ENCODE assay signal across 22 cellular contexts in the genomic region with DNA sequence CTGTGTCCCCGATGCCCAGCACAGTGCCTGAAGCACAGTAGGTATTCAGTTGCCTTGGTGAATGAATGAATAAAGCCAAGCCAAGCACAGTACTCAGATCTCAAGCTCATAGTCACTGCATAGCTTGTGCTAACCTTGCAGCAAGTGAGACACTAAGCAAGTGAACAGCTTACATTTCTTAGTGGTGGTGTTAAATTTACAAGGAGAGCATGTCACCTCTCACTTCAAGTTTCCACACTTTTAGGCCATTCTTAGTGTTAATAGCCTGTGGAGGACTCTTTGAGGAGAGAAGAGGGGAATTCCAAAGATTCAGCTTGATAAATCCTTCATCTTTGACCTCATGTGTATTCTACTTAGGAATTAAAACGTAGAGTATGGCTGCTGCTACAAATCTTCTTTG.
A peak's percentile ranks its signal among the peaks of the same experiment; 100 is the strongest.
DNase-seq lines count a peak whose midpoint lies in the region; FAIRE-seq and TF ChIP-seq lines count a peak whose summit lies in the region.
"Had no signal": no experiment of that assay in that cellular context is flagged by ENCODE, and none has a peak within 500 bp of the region (broad histone marks: within the 10 kb centered on the region; RNA-seq: fewer than 3 reads in every experiment).

No MANE protein-coding gene starts in this region.

- H3K9me3 ChIP-seq in Caco-2 (no peaks in the 10 kb centered on the region), suprapubic skin (no peaks in the 10 kb centered on the region)
- H3K9me3 ChIP-seq: psoas muscle had no signal

- 74% methylated on average over 2 of the region's 2 CpGs for WGBS in suprapubic skin

- no peaks in the 10 kb centered on the region for H3K36me3 ChIP-seq in Caco-2 (ENCODE audit: control insufficient read depth, insufficient read depth, low read length)
- H3K36me3 ChIP-seq in suprapubic skin: no peaks in the 10 kb centered on the region

- H3K27me3 Mint-ChIP-seq in Caco-2 (ENCODE audit: insufficient read depth, unreplicated experiment): no peaks in the 10 kb centered on the region
- H3K27me3 Mint-ChIP-seq in endothelial cell (ENCODE audit: unreplicated experiment): peaks cover 3% of the 10 kb centered on the region
- H3K27me3 Mint-ChIP-seq in osteocyte (ENCODE audit: unreplicated experiment): no peaks in the 10 kb centered on the region
- H3K27me3 Mint-ChIP-seq in activated CD4-positive, alpha-beta memory T cell treated with anti-CD3 and anti-CD28 coated beads, Interleukin-2, amount 10 ng/mL, durations not matched to agents 7 days and 5 days: no peaks in the 10 kb centered on the region
- H3K27me3 Mint-ChIP-seq: CD8-positive, alpha-beta memory T cell had no signal

- no peaks in the 10 kb centered on the region for H3K9me3 Mint-ChIP-seq in Caco-2 (ENCODE audit: unreplicated experiment)
- no peaks in the 10 kb centered on the region for H3K9me3 Mint-ChIP-seq in endothelial cell (ENCODE audit: unreplicated experiment)
- no peaks in the 10 kb centered on the region for H3K9me3 Mint-ChIP-seq in osteocyte (ENCODE audit: unreplicated experiment)
- H3K9me3 Mint-ChIP-seq in activated CD4-positive, alpha-beta memory T cell treated with anti-CD3 and anti-CD28 coated beads, Interleukin-2, amount 10 ng/mL, durations not matched to agents 7 days and 5 days: no peaks in the 10 kb centered on the region
- H3K9me3 Mint-ChIP-seq: activated naive CD4-positive, alpha-beta T cell treated with anti-CD3 and anti-CD28 coated beads for 36 hours; CD8-positive, alpha-beta memory T cell; natural killer cell had no signal

- TF ChIP-seq POLR2A in suprapubic skin (IDR thresholded peaks at IDR 0.05): no peak

- POLR2A ChIA-PET in Caco-2 (lab: Charles Lee): interaction anchor here (0.8 to 3.5 kb wide), 2 partner anchors 13 to 23 kb away, joined by 5 to 81 read pairs; no protein-coding TSS in a partner anchor
- POLR2A ChIA-PET in activated CD4-positive, alpha-beta memory T cell treated with anti-CD3 and anti-CD28 coated beads, Interleukin-2, amount 10 ng/mL, durations not matched to agents 7 days and 5 days (lab: Charles Lee): no interaction called here

- CTCF ChIA-PET in Caco-2 (lab: Charles Lee): interaction anchor here (1.8 kb wide), 1 partner anchor 9 kb away, joined by 5 read pairs; no protein-coding TSS in a partner anchor
- CTCF ChIA-PET in activated CD4-positive, alpha-beta memory T cell treated with anti-CD3 and anti-CD28 coated beads, Interleukin-2, amount 10 ng/mL, durations not matched to agents 7 days and 5 days (lab: Charles Lee): no interaction called here

- no peak for TF ChIP-seq EP300 in suprapubic skin (IDR thresholded peaks at IDR 0.05)

- no peak overlapping the region for H3K27ac ChIP-seq in suprapubic skin
- H3K27ac ChIP-seq: psoas muscle had no signal

- peak overlapping the region; percentile 89 for H3K27ac Mint-ChIP-seq in Caco-2 (ENCODE audit: unreplicated experiment)
- peak overlapping the region; percentile 85 for H3K27ac Mint-ChIP-seq in endothelial cell (ENCODE audit: unreplicated experiment)
- peak overlapping the region; percentile 86 for H3K27ac Mint-ChIP-seq in osteocyte (ENCODE audit: unreplicated experiment)
- no peak overlapping the region for H3K27ac Mint-ChIP-seq in activated CD4-positive, alpha-beta memory T cell treated with anti-CD3 and anti-CD28 coated beads, Interleukin-2, amount 10 ng/mL, durations not matched to agents 7 days and 5 days
- H3K27ac Mint-ChIP-seq: activated naive CD4-positive, alpha-beta T cell treated with anti-CD3 and anti-CD28 coated beads for 36 hours; natural killer cell had no signal

- DNase-seq in Caco-2: no peak
- peak; percentile 16 for DNase-seq in M059J (ENCODE audit: low read depth)
- no peak for DNase-seq in endothelial cell (ENCODE audit: low spot score)
- no peak for DNase-seq in osteocyte (ENCODE audit: extremely low spot score, unreplicated experiment)
- no peak for DNase-seq in Ammon's horn (ENCODE audit: low spot score)
- no peak for DNase-seq in suprapubic skin (ENCODE audit: low spot score in 2 of 2)
- no peak for DNase-seq in activated CD4-positive, alpha-beta memory T cell treated with anti-CD3 and anti-CD28 coated beads, Interleukin-2, amount 10 ng/mL, durations not matched to agents 7 days and 5 days
- no peak for DNase-seq in urothelium cell line (ENCODE audit: low spot score)
- DNase-seq: activated CD4-positive, alpha-beta T cell treated with anti-CD3 and anti-CD28 coated beads for 4 hours; activated CD8-positive, alpha-beta memory T cell treated with anti-CD3 and anti-CD28 coated beads, Interleukin-2, amount 50 U/mL, for 48 hours; activated naive CD4-positive, alpha-beta T cell treated with anti-CD3 and anti-CD28 coated beads for 36 hours; CD8-positive, alpha-beta memory T cell; cortex of kidney; EL; MV-4-11; natural killer cell; NCI-H1930; NCI-H510A; psoas muscle; small intestine; T1000 had no signal

- H3K4me1 ChIP-seq in Caco-2: peaks cover 67% of the 10 kb centered on the region
- H3K4me1 ChIP-seq in suprapubic skin: peaks cover 32% of the 10 kb centered on the region
- H3K4me1 ChIP-seq: psoas muscle had no signal

- intact Hi-C loops in Caco-2 (cut with micrococcal nuclease; ENCODE audit: unreplicated experiment): no loop called here

- no peak overlapping the region for H3K4me3 ChIP-seq in Caco-2 (ENCODE audit: low read depth, low read length)
- H3K4me3 ChIP-seq in suprapubic skin: no peak overlapping the region
- H3K4me3 ChIP-seq: psoas muscle had no signal

- peaks cover 9% of the 10 kb centered on the region for H3K36me3 Mint-ChIP-seq in Caco-2 (ENCODE audit: insufficient read depth, unreplicated experiment)
- peaks cover 33% of the 10 kb centered on the region for H3K36me3 Mint-ChIP-seq in endothelial cell (ENCODE audit: low read depth, unreplicated experiment)
- peaks cover 1% of the 10 kb centered on the region for H3K36me3 Mint-ChIP-seq in osteocyte (ENCODE audit: unreplicated experiment)
- peaks cover 10% of the 10 kb centered on the region for H3K36me3 Mint-ChIP-seq in activated CD4-positive, alpha-beta memory T cell treated with anti-CD3 and anti-CD28 coated beads, Interleukin-2, amount 10 ng/mL, durations not matched to agents 7 days and 5 days (ENCODE audit: low read depth)
- H3K36me3 Mint-ChIP-seq: CD8-positive, alpha-beta memory T cell; natural killer cell had no signal

- no peaks in the 10 kb centered on the region for H3K27me3 ChIP-seq in Caco-2 (replicated peaks; ENCODE audit: control insufficient read depth, insufficient read depth, low read length)
- no peaks in the 10 kb centered on the region for H3K27me3 ChIP-seq in suprapubic skin

- no TSS peak for BruUV-seq in Caco-2 (replicated peaks; lab: Mats Ljungman, UMichigan)

- H3K4me1 Mint-ChIP-seq in Caco-2 (ENCODE audit: low read depth, unreplicated experiment) (peaks cover 39% of the 10 kb centered on the region), endothelial cell (ENCODE audit: unreplicated experiment) (peaks cover 77% of the 10 kb centered on the region), osteocyte (ENCODE audit: unreplicated experiment) (peaks cover 62% of the 10 kb centered on the region)
- peaks cover 2% of the 10 kb centered on the region for H3K4me1 Mint-ChIP-seq in activated CD4-positive, alpha-beta memory T cell treated with anti-CD3 and anti-CD28 coated beads, Interleukin-2, amount 10 ng/mL, durations not matched to agents 7 days and 5 days
- H3K4me1 Mint-ChIP-seq: CD8-positive, alpha-beta memory T cell; natural killer cell had no signal

- TF ChIP-seq CTCF in Caco-2 (IDR thresholded peaks at IDR 0.05; ENCODE audit: insufficient read depth in 1 of 2, low read depth in 1 of 2, low read length in 1 of 2, severe bottlenecking in 1 of 2, unreplicated experiment in 1 of 2): no peak
- no peak for TF ChIP-seq CTCF in endothelial cell (IDR thresholded peaks at IDR 0.05; ENCODE audit: unreplicated experiment)
- TF ChIP-seq CTCF in osteocyte (IDR thresholded peaks at IDR 0.05): no peak
- TF ChIP-seq CTCF in suprapubic skin (IDR thresholded peaks at IDR 0.05): no peak

- H3K4me3 Mint-ChIP-seq in Caco-2 (ENCODE audit: unreplicated experiment) (no peak overlapping the region), endothelial cell (ENCODE audit: unreplicated experiment) (no peak overlapping the region), osteocyte (ENCODE audit: unreplicated experiment) (no peak overlapping the region)
- H3K4me3 Mint-ChIP-seq in activated CD4-positive, alpha-beta memory T cell treated with anti-CD3 and anti-CD28 coated beads, Interleukin-2, amount 10 ng/mL, durations not matched to agents 7 days and 5 days: no peak overlapping the region
- H3K4me3 Mint-ChIP-seq: activated naive CD4-positive, alpha-beta T cell treated with anti-CD3 and anti-CD28 coated beads for 36 hours; CD8-positive, alpha-beta memory T cell; natural killer cell had no signal

- FAIRE-seq in urothelium cell line (lab: Jason Lieb, UNC): no peak
- FAIRE-seq: HepG2, small intestine had no signal
